11 cellular contexts compared by ENCODE assay signal in the genomic region with DNA sequence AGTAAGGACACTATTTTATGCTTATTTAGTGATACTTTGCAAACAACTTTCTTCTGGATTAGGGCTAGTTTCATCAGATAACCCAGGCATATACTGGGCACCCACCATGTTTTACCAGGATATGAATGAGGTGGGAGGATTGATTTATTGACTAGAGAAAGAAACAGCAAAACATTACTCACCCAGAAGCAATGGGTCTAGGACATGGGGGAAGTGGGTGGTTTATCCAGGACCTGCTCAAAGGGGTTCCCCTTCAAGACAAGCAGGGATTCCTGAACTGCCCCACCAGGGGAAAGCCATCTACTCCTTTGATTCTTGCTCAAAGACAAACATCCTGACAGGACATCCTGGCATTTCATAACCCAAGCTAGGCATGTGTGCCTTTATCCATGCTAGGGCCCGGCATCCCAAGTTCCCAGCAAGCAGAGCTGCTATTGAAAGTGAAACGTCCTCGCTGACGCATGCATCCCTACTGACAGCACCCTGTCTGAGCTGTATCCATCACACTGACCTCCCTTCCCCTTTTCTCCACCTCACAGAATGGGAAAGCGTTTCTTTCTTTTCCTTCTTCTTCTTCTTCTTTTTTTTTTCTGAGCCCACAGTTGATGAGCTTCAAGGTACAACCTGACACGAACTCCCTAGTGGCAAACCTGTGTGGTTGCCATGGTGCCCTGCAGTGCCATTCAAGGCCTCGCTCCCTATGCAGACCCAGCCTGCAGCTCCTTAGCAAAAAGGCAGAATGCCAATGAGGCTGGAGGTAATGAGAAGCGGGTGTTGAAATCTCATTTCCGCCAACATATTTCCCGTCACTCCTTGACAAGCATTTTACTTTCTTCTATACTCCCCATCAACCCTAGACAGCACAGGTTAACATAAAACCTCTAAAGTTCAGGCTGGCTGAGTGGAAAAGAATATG.
A peak's percentile ranks its signal among the peaks of the same experiment; 100 is the strongest.
DNase-seq lines count a peak whose midpoint lies in the region; ATAC-seq and TF ChIP-seq lines count a peak whose summit lies in the region.
"Had no signal": no experiment of that assay in that cellular context is flagged by ENCODE, and none has a peak within 500 bp of the region (broad histone marks: within the 10 kb centered on the region; RNA-seq: fewer than 3 reads in every experiment).

No MANE protein-coding gene starts in this region.

- no peaks in the 10 kb centered on the region for H3K9me3 ChIP-seq in breast epithelium

- TF ChIP-seq POLR2A in breast epithelium (IDR thresholded peaks at IDR 0.05) = no peak

- peak overlapping the region; percentile 84 to 85 for H3K27ac ChIP-seq in breast epithelium
- H3K27ac ChIP-seq: RWPE1 had no signal

- ATAC-seq in GM18520 (IDR thresholded peaks at IDR 0.05; ENCODE audit: unreplicated experiment) = no peak

- DNase-seq in SKM-1 treated with dmso at 0.1 percent for 144 hours (lab: John Stamatoyannopoulos, UW; ENCODE audit: unreplicated experiment) (peak; percentile 30), SKM-1 (lab: John Stamatoyannopoulos, UW; ENCODE audit: unreplicated experiment) (no peak), breast epithelium (ENCODE audit: low spot score in 2 of 2) (no peak), medulla oblongata (ENCODE audit: extremely low spot score) (peak; percentile 64), middle frontal gyrus (ENCODE audit: extremely low spot score, low spot score) (no peak), mucosa of gallbladder (ENCODE audit: low spot score) (no peak), NCI-H1105 (lab: John Stamatoyannopoulos, UW) (no peak)
- DNase-seq: activated naive CD4-positive, alpha-beta T cell treated with anti-CD3 and anti-CD28 coated beads, Interleukin-2, amount 50 U/mL, for 16 hours; NCI-H446 treated with DMSO at 0.1 percent for 48 hours had no signal

- intact Hi-C loops in breast epithelium (cut with DNase I; ENCODE audit: low total_unique reads) = no loop called here

- no peak overlapping the region for H3K4me3 ChIP-seq in breast epithelium

- H3K4me1 ChIP-seq in breast epithelium = peaks cover 0 to 5% of the 10 kb centered on the region in 2 donors

- H3K27me3 ChIP-seq in breast epithelium = no peaks in the 10 kb centered on the region

- H3K36me3 ChIP-seq in breast epithelium = no peaks in the 10 kb centered on the region

- TF ChIP-seq CTCF in breast epithelium (IDR thresholded peaks at IDR 0.05) = no peak

Comparison
In these comparisons a context has a peak if more than half of its experiments do, and no peak if none do; other contexts are left out.
1. DNase-seq: peak in SKM-1 treated with dmso at 0.1 percent for 144 hours (single experiment) and medulla oblongata (single experiment); none in SKM-1 (single experiment), breast epithelium (0 of 2), middle frontal gyrus (single experiment), mucosa of gallbladder (single experiment) and NCI-H1105 (single experiment).